Comparison of ENCODE assay signal across 23 cellular contexts in genomic region chr2:219421323-219421722, GRCh38. TPM values are rescaled to one million over a fixed set of nuclear protein-coding genes. Genes with fewer than 3 reads are reported as not detected.
"Had no signal": no experiment of that assay in that cellular context is flagged by ENCODE, and none has a peak within 500 bp of the region (broad histone marks: within the 10 kb centered on the region; RNA-seq: fewer than 3 reads in every experiment).

No MANE protein-coding gene starts in this region.

- H3K27ac ChIP-seq: body of pancreas, hepatocyte, left lung, pancreas, tibial nerve had no signal

- H3K36me3 ChIP-seq: left lung, pancreas, tibial nerve had no signal

- DNase-seq: activated CD4-positive, alpha-beta memory T cell treated with anti-CD3 and anti-CD28 coated beads for 36 hours; activated CD4-positive, alpha-beta T cell treated with anti-CD3 and anti-CD28 coated beads for 36 hours; activated gamma-delta T cell; activated T-cell treated with anti-CD3 and anti-CD28 coated beads, Interleukin-2, amount 50 U/mL, for 4 hours; amniotic stem cell; body of pancreas; central memory CD4-positive, alpha-beta T cell; cortex of kidney; effector CD8-positive, alpha-beta T cell; left lung; mucosa of descending colon; pancreas; SHP77 treated with DMSO at 0.1 percent for 48 hours; stimulated activated CD4-positive, alpha-beta T cell treated with anti-CD3 and anti-CD28 coated beads, Interleukin-1b, Interleukin-23, amount 100 ng/mL, for 48 hours; T-helper 17 cell had no signal

- H3K9me3 Mint-ChIP-seq: activated CD4-positive, alpha-beta memory T cell treated with anti-CD3 and anti-CD28 coated beads for 36 hours; activated naive CD4-positive, alpha-beta T cell treated with anti-CD3 and anti-CD28 coated beads, Interleukin-2, amount 50 U/mL, for 72 hours; activated T-cell treated with anti-CD3 and anti-CD28 coated beads, Interleukin-2, amount 50 U/mL, for 4 hours; memory B cell had no signal

- H3K36me3 Mint-ChIP-seq: activated CD4-positive, alpha-beta memory T cell treated with anti-CD3 and anti-CD28 coated beads for 36 hours; activated naive CD4-positive, alpha-beta T cell treated with anti-CD3 and anti-CD28 coated beads, Interleukin-2, amount 50 U/mL, for 72 hours; memory B cell had no signal

- ATAC-seq: activated CD4-positive, alpha-beta T cell treated with anti-CD3 and anti-CD28 coated beads for 36 hours; activated naive CD4-positive, alpha-beta T cell treated with anti-CD3 and anti-CD28 coated beads, Interleukin-2, amount 50 U/mL, for 72 hours; activated T-cell treated with anti-CD3 and anti-CD28 coated beads, Interleukin-2, amount 50 U/mL, for 4 hours; body of pancreas; left lung; mucosa of descending colon; pancreas; SK-N-SH treated with all-trans-retinoic acid at 6 μM for 48 hours; T-helper 17 cell had no signal

- H3K4me1 Mint-ChIP-seq: activated CD4-positive, alpha-beta T cell treated with anti-CD3 and anti-CD28 coated beads for 36 hours; memory B cell had no signal

- H3K4me1 ChIP-seq: pancreas had no signal

- H3K27ac Mint-ChIP-seq: activated CD4-positive, alpha-beta memory T cell treated with anti-CD3 and anti-CD28 coated beads for 36 hours; activated CD4-positive, alpha-beta T cell treated with anti-CD3 and anti-CD28 coated beads for 36 hours; activated naive CD4-positive, alpha-beta T cell treated with anti-CD3 and anti-CD28 coated beads, Interleukin-2, amount 50 U/mL, for 72 hours; memory B cell; T-helper 17 cell had no signal

- H3K4me3 ChIP-seq: body of pancreas, hepatocyte, left lung, mucosa of descending colon, pancreas, tibial nerve had no signal

- H3K4me3 Mint-ChIP-seq: activated CD4-positive, alpha-beta memory T cell treated with anti-CD3 and anti-CD28 coated beads for 36 hours; activated CD4-positive, alpha-beta T cell treated with anti-CD3 and anti-CD28 coated beads for 36 hours; activated T-cell treated with anti-CD3 and anti-CD28 coated beads, Interleukin-2, amount 50 U/mL, for 4 hours; memory B cell; T-helper 17 cell had no signal

- H3K9me3 ChIP-seq: body of pancreas, left lung, mucosa of descending colon, pancreas, tibial nerve had no signal

RNA-seq across cellular contexts. Expression of gene DES, which starts 3.1 kb away (rescaled TPM):
- total RNA-seq: activated CD4-positive, alpha-beta memory T cell treated with anti-CD3 and anti-CD28 coated beads for 36 hours; activated CD4-positive, alpha-beta T cell treated with anti-CD3 and anti-CD28 coated beads for 36 hours; activated naive CD4-positive, alpha-beta T cell treated with anti-CD3 and anti-CD28 coated beads, Interleukin-2, amount 50 U/mL, for 72 hours; endothelial cell of umbilical vein; T-helper 17 cell had no signal
- polyA plus RNA-seq: endothelial cell of umbilical vein, keratinocyte, neural cell had no signal
